18 cellular contexts compared by ENCODE assay signal in the genomic region with DNA sequence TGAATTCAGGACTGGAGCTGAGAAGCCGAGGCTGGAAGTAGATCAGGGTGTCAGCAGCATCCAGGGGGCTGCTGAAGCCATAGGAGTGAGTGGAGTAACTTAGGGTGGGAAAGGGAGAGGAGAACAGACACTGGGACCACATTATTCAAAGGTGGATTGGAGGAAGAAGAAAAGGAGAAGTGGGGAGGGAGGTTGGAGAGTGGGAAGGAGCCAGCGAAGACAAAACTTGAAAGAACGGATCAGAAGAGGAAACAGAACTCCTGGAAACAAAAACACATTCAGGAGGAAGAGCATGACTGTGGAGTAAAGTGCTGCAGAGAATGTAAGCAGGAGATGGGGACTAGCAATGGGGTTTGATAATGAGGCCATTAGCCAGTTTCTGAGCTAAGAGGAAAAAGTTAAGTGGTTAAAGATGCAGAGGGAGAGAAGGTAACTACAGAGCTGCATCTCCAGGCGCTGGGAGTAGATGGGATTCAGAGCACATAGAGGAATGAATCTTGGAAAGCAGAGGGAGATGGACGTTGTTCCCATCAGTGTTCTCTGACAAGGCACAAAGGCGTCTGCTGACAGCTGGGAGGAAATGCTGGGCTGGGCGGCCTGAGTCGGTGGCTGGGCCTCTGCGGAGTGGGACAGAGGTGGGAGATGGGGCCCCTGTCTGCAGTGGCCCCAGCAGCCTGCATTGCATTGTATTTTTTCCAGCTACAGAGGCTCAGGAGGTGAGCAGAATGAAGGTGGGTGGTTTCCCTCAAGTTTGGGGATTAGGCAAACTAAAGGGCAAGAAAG.
DNase-seq lines count a peak whose midpoint lies in the region; ATAC-seq, FAIRE-seq and TF ChIP-seq lines count a peak whose summit lies in the region.
"Had no signal": no experiment of that assay in that cellular context is flagged by ENCODE, and none has a peak within 500 bp of the region (broad histone marks: within the 10 kb centered on the region; RNA-seq: fewer than 3 reads in every experiment).

No MANE protein-coding gene starts in this region.

- TF ChIP-seq CTCF in DOHH2 (IDR thresholded peaks at IDR 0.05; ENCODE audit: low read depth, low read length, poor library complexity, severe bottlenecking) (no peak), endodermal cell (conservative IDR thresholded peaks at IDR 0.05) (no peak)

- no peak overlapping the region for H3K4me3 Mint-ChIP-seq in endodermal cell
- H3K4me3 Mint-ChIP-seq in stimulated activated memory B cell treated with anti-CD40 and anti-IgM and Interleukin-4, amounts not matched to agents 10 μg/mL and 1 μg/mL and 100 μg/mL, for 72 hours, result peak overlapping the region; percentile 3
- H3K4me3 Mint-ChIP-seq: CD4-positive, alpha-beta memory T cell had no signal

- no peaks in the 10 kb centered on the region for H3K9me2 ChIP-seq in DOHH2 (replicated peaks; ENCODE audit: control insufficient read depth, low read length)
- H3K9me2 ChIP-seq: SK-N-SH had no signal

- H4K20me1 ChIP-seq in DOHH2 (ENCODE audit: control insufficient read depth, insufficient read depth, low read depth, low read length), result 0 out of 2 replicates have a peak, but pooled peaks cover 5% of the 10 kb centered on the region

- no peaks in the 10 kb centered on the region for H3K9me3 ChIP-seq in DOHH2 (ENCODE audit: control insufficient read depth, insufficient read depth, low read length)
- H3K9me3 ChIP-seq in endodermal cell (ENCODE audit: control insufficient read depth, low read length), result no peaks in the 10 kb centered on the region
- H3K9me3 ChIP-seq: SK-N-SH had no signal

- 0 out of 2 replicates have a peak, but pooled peaks cover 8% of the 10 kb centered on the region for H3K27me3 ChIP-seq in DOHH2 (ENCODE audit: control insufficient read depth, low read length)
- H3K27me3 ChIP-seq in endodermal cell (ENCODE audit: control insufficient read depth, insufficient read depth, low read length, poor library complexity, severe bottlenecking), result peaks cover 29% of the 10 kb centered on the region

- H3K27ac ChIP-seq in DOHH2 (ENCODE audit: low read depth, low read length), result no peak overlapping the region
- H3K27ac ChIP-seq in endodermal cell (ENCODE audit: low read depth, low read length), result no peak overlapping the region

- no peaks in the 10 kb centered on the region for H3K4me1 Mint-ChIP-seq in endodermal cell
- peaks cover 63% of the 10 kb centered on the region for H3K4me1 Mint-ChIP-seq in stimulated activated memory B cell treated with anti-CD40 and anti-IgM and Interleukin-4, amounts not matched to agents 10 μg/mL and 1 μg/mL and 100 μg/mL, for 72 hours
- H3K4me1 Mint-ChIP-seq: CD4-positive, alpha-beta memory T cell had no signal

- H3K9me3 Mint-ChIP-seq in endodermal cell, result no peaks in the 10 kb centered on the region
- no peaks in the 10 kb centered on the region for H3K9me3 Mint-ChIP-seq in stimulated activated memory B cell treated with anti-CD40 and anti-IgM and Interleukin-4, amounts not matched to agents 10 μg/mL and 1 μg/mL and 100 μg/mL, for 72 hours
- H3K9me3 Mint-ChIP-seq: CD4-positive, alpha-beta memory T cell had no signal

- 84 to 85% methylated on average over 8 to 9 of the region's 9 CpGs for WGBS in endodermal cell (ENCODE audit: insufficient coverage in 1 of 2, insufficient read length in 1 of 2), 2 experiments

- H3K4me3 ChIP-seq in DOHH2 (ENCODE audit: low read length) (0 out of 2 replicates have a peak overlapping the region, but pooled peaks have one; percentile 13), endodermal cell (ENCODE audit: low read length) (no peak overlapping the region)

- no peaks in the 10 kb centered on the region for H3F3A ChIP-seq in DOHH2 (ENCODE audit: control insufficient read depth, insufficient read depth)

- H3K27me3 Mint-ChIP-seq in endodermal cell (ENCODE audit: insufficient read depth), result peaks cover 48% of the 10 kb centered on the region
- H3K27me3 Mint-ChIP-seq in stimulated activated memory B cell treated with anti-CD40 and anti-IgM and Interleukin-4, amounts not matched to agents 10 μg/mL and 1 μg/mL and 100 μg/mL, for 72 hours, result peaks cover 45% of the 10 kb centered on the region

- FAIRE-seq in frontal cortex (lab: Jason Lieb, UNC), result no peak
- FAIRE-seq: GM12892 had no signal

- DNase-seq in MV-4-11 (lab: John Stamatoyannopoulos, UW) (peak; percentile 27), endodermal cell (peak; percentile 41), frontal cortex (ENCODE audit: low spot score in 2 of 2) (no peak), SKM-1 treated with dmso at 0.1 percent for 144 hours (lab: John Stamatoyannopoulos, UW; ENCODE audit: unreplicated experiment) (no peak), DMS 273 treated with DMSO at 0.1 percent for 48 hours (lab: John Stamatoyannopoulos, UW) (no peak)
- DNase-seq: CD4-positive, alpha-beta memory T cell; H7; NCI-H1092 treated with DMSO at 0.1 percent for 48 hours; NCI-H146; NCI-H2081; NCI-H774; PC-3; RPMI8226; SHP77 treated with DMSO at 0.1 percent for 48 hours; SK-N-SH had no signal

- H3K4me2 ChIP-seq in DOHH2 (ENCODE audit: low read length), result peak overlapping the region; percentile 54
- H3K4me2 ChIP-seq: SK-N-SH had no signal

- no peaks in the 10 kb centered on the region for H3K36me3 ChIP-seq in DOHH2 (ENCODE audit: control insufficient read depth, low read length)
- no peaks in the 10 kb centered on the region for H3K36me3 ChIP-seq in endodermal cell (ENCODE audit: control insufficient read depth, insufficient read depth, low read length)

- no peaks in the 10 kb centered on the region for H3K36me3 Mint-ChIP-seq in endodermal cell (ENCODE audit: low read depth)
- no peaks in the 10 kb centered on the region for H3K36me3 Mint-ChIP-seq in stimulated activated memory B cell treated with anti-CD40 and anti-IgM and Interleukin-4, amounts not matched to agents 10 μg/mL and 1 μg/mL and 100 μg/mL, for 72 hours
- H3K36me3 Mint-ChIP-seq: CD4-positive, alpha-beta memory T cell had no signal

- no peaks in the 10 kb centered on the region for H3K79me2 ChIP-seq in DOHH2 (ENCODE audit: control insufficient read depth, low read length)

- peaks cover 18% of the 10 kb centered on the region for H3K4me1 ChIP-seq in DOHH2 (ENCODE audit: control insufficient read depth, low read length)
- no peaks in the 10 kb centered on the region for H3K4me1 ChIP-seq in endodermal cell (ENCODE audit: control insufficient read depth, insufficient read depth, low read length)

- no peak overlapping the region for H3K27ac Mint-ChIP-seq in endodermal cell
- peak overlapping the region; percentile 2 for H3K27ac Mint-ChIP-seq in stimulated activated memory B cell treated with anti-CD40 and anti-IgM and Interleukin-4, amounts not matched to agents 10 μg/mL and 1 μg/mL and 100 μg/mL, for 72 hours

- peak; percentile 40 for ATAC-seq in stimulated activated memory B cell treated with anti-CD40 and anti-IgM and Interleukin-4, amounts not matched to agents 10 μg/mL and 1 μg/mL and 100 μg/mL, for 72 hours
- ATAC-seq: PC-3 had no signal

- no peak overlapping the region for H3K9ac ChIP-seq in endodermal cell (ENCODE audit: extremely low read depth, low read length, poor library complexity, severe bottlenecking)
- H3K9ac ChIP-seq: SK-N-SH had no signal

Comparison
In these comparisons a context has a peak if more than half of its experiments do, and no peak if none do; other contexts are left out.
1. DNase-seq: peak in MV-4-11 (single experiment) and endodermal cell (single experiment); none in frontal cortex (0 of 2), SKM-1 treated with dmso at 0.1 percent for 144 hours (single experiment) and DMS 273 treated with DMSO at 0.1 percent for 48 hours (single experiment).